In genomic region chr3:185924375-185924774, GRCh38 we compare ENCODE assay signal across 25 cellular contexts. TPM values are rescaled to one million over a fixed set of nuclear protein-coding genes. Genes with fewer than 3 reads are reported as not detected.
DNase-seq lines count a peak whose midpoint lies in the region; TF ChIP-seq lines count a peak whose summit lies in the region.
"Had no signal": no experiment of that assay in that cellular context is flagged by ENCODE, and none has a peak within 500 bp of the region (broad histone marks: within the 10 kb centered on the region; RNA-seq: fewer than 3 reads in every experiment).

No MANE protein-coding gene starts in this region.

- TF ChIP-seq CTCF in neural crest cell (conservative IDR thresholded peaks at IDR 0.05): no peak
- no peak for TF ChIP-seq CTCF in suprapubic skin (IDR thresholded peaks at IDR 0.05)

- H3K36me3 ChIP-seq in Karpas-422 (ENCODE audit: insufficient read depth, low read length) (peaks cover 99% of the 10 kb centered on the region), suprapubic skin (peaks cover 70% of the 10 kb centered on the region)

- no peak overlapping the region for H3K27ac Mint-ChIP-seq in neural crest cell (ENCODE audit: unreplicated experiment)
- H3K27ac Mint-ChIP-seq: CD8-positive, alpha-beta T cell; GM23338 had no signal

- 72% methylated on average over 7 of the region's 7 CpGs for WGBS in suprapubic skin

- H3K9me2 ChIP-seq in Karpas-422 (replicated peaks; ENCODE audit: insufficient read depth, low read length): no peaks in the 10 kb centered on the region

- H3K4me3 ChIP-seq in Karpas-422 (ENCODE audit: low read length) (no peak overlapping the region), suprapubic skin (no peak overlapping the region)
- H3K4me3 ChIP-seq: gastrocnemius medialis, GM23338, pancreas, thyroid gland had no signal

- no peaks in the 10 kb centered on the region for H3K9me3 ChIP-seq in Karpas-422 (ENCODE audit: low read length)
- H3K9me3 ChIP-seq in suprapubic skin: no peaks in the 10 kb centered on the region
- H3K9me3 ChIP-seq: gastrocnemius medialis, pancreas, thyroid gland had no signal

- H3K4me2 ChIP-seq in Karpas-422 (ENCODE audit: low read depth, low read length, poor library complexity, severe bottlenecking): no peak overlapping the region
- H3K4me2 ChIP-seq: GM23338, KMS-11 had no signal

- no peak for TF ChIP-seq POLR2A in suprapubic skin (IDR thresholded peaks at IDR 0.05)

- DNase-seq in G401 (ENCODE audit: low spot score): peak; percentile 28
- DNase-seq in Karpas-422: peak; percentile 40
- DNase-seq in cerebellar cortex (ENCODE audit: low spot score): peak; percentile 21
- no peak for DNase-seq in neural crest cell (ENCODE audit: low read depth, low spot score)
- no peak for DNase-seq in suprapubic skin (ENCODE audit: low spot score in 2 of 2)
- no peak for DNase-seq in NCI-H146 (lab: John Stamatoyannopoulos, UW)
- DNase-seq in NCI-H446 (lab: John Stamatoyannopoulos, UW): no peak
- DNase-seq: activated CD4-positive, alpha-beta T cell treated with anti-CD3 and anti-CD28 coated beads, Interleukin-2, amount 10 ng/mL, durations not matched to agents 24 days and 14 days; activated CD8-positive, alpha-beta memory T cell treated with anti-CD3 and anti-CD28 coated beads, Interleukin-2, amount 50 U/mL, for 4 hours; activated effector memory CD4-positive, alpha-beta T cell treated with Interleukin-2 at 50 U/mL for 16 hours; CD8-positive, alpha-beta T cell; effector memory CD4-positive, alpha-beta T cell; gastrocnemius medialis; hippocampal formation; MV-4-11; naive thymus-derived CD8-positive, alpha-beta T cell; NCI-H1694 treated with DMSO at 0.1 percent for 48 hours; NCI-H69; pancreas; RPMI8226; thyroid gland had no signal

- H3K27me3 ChIP-seq in Karpas-422 (ENCODE audit: low read length) (no peaks in the 10 kb centered on the region), suprapubic skin (no peaks in the 10 kb centered on the region)
- H3K27me3 ChIP-seq: gastrocnemius medialis, pancreas, thyroid gland had no signal

- in situ Hi-C loops in G401 (cut with HindIII; ENCODE audit: low sequenced_read_pairs): loop anchor here (10.0 kb wide), 1 partner anchor 100 kb away; the partner anchor contains the start of gene IGF2BP2

- H3K4me1 Mint-ChIP-seq in neural crest cell: peaks cover 54% of the 10 kb centered on the region

- TF ChIP-seq EP300 in suprapubic skin (IDR thresholded peaks at IDR 0.05): no peak

- peaks cover 41% of the 10 kb centered on the region for H3K36me3 Mint-ChIP-seq in neural crest cell (ENCODE audit: low read depth)

- peaks cover 73% of the 10 kb centered on the region for H3K79me2 ChIP-seq in Karpas-422 (ENCODE audit: low read length)

- no peaks in the 10 kb centered on the region for H3K9me3 Mint-ChIP-seq in neural crest cell
- H3K9me3 Mint-ChIP-seq: activated CD4-positive, alpha-beta T cell treated with anti-CD3 and anti-CD28 coated beads, Interleukin-2, amount 10 ng/mL, durations not matched to agents 24 days and 14 days; CD8-positive, alpha-beta T cell; GM23338; naive thymus-derived CD8-positive, alpha-beta T cell; stimulated activated naive CD8-positive, alpha-beta T cell treated with anti-CD3 and anti-CD28 coated beads, Interleukin-15, Interleukin-2, amounts not matched to agents 100 ng/mL and 50 ng/mL, for 24 hours; T-helper 1 cell treated with Interleukin-12 subunit alpha and Interleukin-12 subunit beta and Interleukin-4 antibody, amounts not matched to agents 30 μg/mL and 1 μg/mL, for 36 hours had no signal

- peaks cover 5% of the 10 kb centered on the region for H3K27me3 Mint-ChIP-seq in neural crest cell (ENCODE audit: low read depth)
- H3K27me3 Mint-ChIP-seq: activated CD4-positive, alpha-beta T cell treated with anti-CD3 and anti-CD28 coated beads, Interleukin-2, amount 10 ng/mL, durations not matched to agents 24 days and 14 days; naive thymus-derived CD8-positive, alpha-beta T cell; stimulated activated naive CD8-positive, alpha-beta T cell treated with anti-CD3 and anti-CD28 coated beads, Interleukin-15, Interleukin-2, amounts not matched to agents 100 ng/mL and 50 ng/mL, for 24 hours had no signal

- peak overlapping the region; percentile 56 for H3K4me3 Mint-ChIP-seq in neural crest cell
- H3K4me3 Mint-ChIP-seq: activated CD4-positive, alpha-beta T cell treated with anti-CD3 and anti-CD28 coated beads, Interleukin-2, amount 10 ng/mL, durations not matched to agents 24 days and 14 days; CD8-positive, alpha-beta T cell; GM23338; T-helper 1 cell treated with Interleukin-12 subunit alpha and Interleukin-12 subunit beta and Interleukin-4 antibody, amounts not matched to agents 30 μg/mL and 1 μg/mL, for 36 hours had no signal

- peaks cover 92% of the 10 kb centered on the region for H4K20me1 ChIP-seq in Karpas-422 (ENCODE audit: insufficient read depth, low read depth, low read length)

- H3K27ac ChIP-seq in Karpas-422 (ENCODE audit: low read length): no peak overlapping the region
- H3K27ac ChIP-seq in suprapubic skin: no peak overlapping the region
- H3K27ac ChIP-seq: KMS-11, pancreas, thyroid gland had no signal

- H2AFZ ChIP-seq in Karpas-422 (ENCODE audit: low read length): no peak overlapping the region
- H2AFZ ChIP-seq: GM23338 had no signal

- H3K4me1 ChIP-seq in Karpas-422 (ENCODE audit: low read length): peaks cover 14% of the 10 kb centered on the region
- peaks cover 46% of the 10 kb centered on the region for H3K4me1 ChIP-seq in suprapubic skin

- H3K9ac ChIP-seq in Karpas-422 (ENCODE audit: low read length): no peak overlapping the region
- H3K9ac ChIP-seq: KMS-11 had no signal

RNA-seq across cellular contexts. Expression of gene TRA2B, which starts 13.4 kb away (rescaled TPM):
- total RNA-seq in G401 (2014; rRNA removed; shearing (Covaris generic)): 176 and 232 TPM in 2 replicates
- total RNA-seq in Karpas-422 (2014; rRNA removed; shearing (Covaris generic); ENCODE audit: low replicate concordance): 328 and 331 TPM in 2 replicates
- total RNA-seq in neural crest cell (314 and 329 TPM in 2 replicates), suprapubic skin (100 to 1,000 TPM; 149 to 410 (median 231) TPM)

Comparison
In these comparisons a context has a peak if more than half of its experiments do, and no peak if none do; other contexts are left out.
1. DNase-seq: peak in G401 (single experiment), Karpas-422 (single experiment) and cerebellar cortex (single experiment); none in neural crest cell (single experiment), suprapubic skin (0 of 2), NCI-H146 (single experiment) and NCI-H446 (0 of 2).